ENCODE assay signal across 1 cellular context in genomic region chr17:78840780-78841611, GRCh38.
TF ChIP-seq lines count a peak whose summit lies in the region.

Gene USP36 (minus strand): TSS chr17:78840814. CDS start chr17:78836363, 4,451 bp downstream.

TF ChIP-seq in GM12878, 131 proteins besides CTCF, POLR2A, EP300 and RAD21 (continued from another document):
- TF ChIP-seq NRF1 (conservative IDR thresholded peaks at IDR 0.05; ENCODE audit: low read depth, low read length), result no peak
TF ChIP-seq in GM12878: peak in this region for 65.
